In the genomic region with DNA sequence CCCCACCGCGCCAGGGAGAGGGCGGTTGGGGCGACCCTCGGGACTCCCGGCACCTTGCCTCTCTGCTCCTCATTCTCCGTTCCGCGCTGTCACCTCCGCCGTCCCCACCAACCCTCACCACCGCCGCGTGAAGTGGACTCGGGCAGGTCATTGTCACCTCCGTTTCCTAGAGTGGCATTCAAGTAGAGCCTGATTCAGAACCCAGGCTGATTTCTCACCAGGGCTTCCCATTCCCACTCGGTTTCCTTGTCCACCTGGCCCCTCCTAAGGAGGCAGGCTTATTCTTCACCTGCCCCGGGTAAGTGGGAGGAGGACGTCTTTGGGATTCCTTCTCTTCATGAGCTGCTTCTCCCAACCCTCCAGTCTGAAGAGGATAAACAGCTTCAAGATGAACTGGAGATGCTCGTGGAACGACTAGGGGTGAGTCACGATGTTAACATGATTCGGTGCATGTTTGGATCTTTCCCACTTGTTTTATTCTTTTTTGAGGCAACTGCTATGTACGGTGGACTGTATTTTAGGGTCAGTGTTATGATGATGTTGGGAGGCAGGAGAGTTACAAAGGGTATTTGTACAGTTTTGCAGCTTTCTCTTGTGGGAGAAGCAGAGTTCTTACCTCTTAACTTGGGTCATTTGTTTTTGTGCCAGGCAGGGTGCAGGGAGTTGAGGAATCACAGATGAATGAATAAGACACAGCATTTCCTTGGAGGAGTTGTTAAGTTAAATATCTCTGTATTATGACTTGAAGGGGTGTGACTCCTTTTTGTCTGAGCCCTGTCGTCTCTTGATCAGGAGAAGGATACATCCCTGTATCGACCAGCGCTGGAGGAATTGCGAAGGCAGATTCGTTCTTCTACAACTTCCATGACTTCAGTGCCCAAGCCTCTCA, we compare ENCODE assay signal across 8 cellular contexts. TPM values are rescaled to one million over a fixed set of nuclear protein-coding genes. Genes with fewer than 3 reads are reported as not detected.
A peak's percentile ranks its signal among the peaks of the same experiment; 100 is the strongest.
DNase-seq lines count a peak whose midpoint lies in the region; ATAC-seq lines count a peak whose summit lies in the region.

No MANE protein-coding gene starts in this region.

- no peak overlapping the region for H4K8ac ChIP-seq in mesendoderm (ENCODE audit: low read depth, low read length)

- H3K56ac ChIP-seq in mesendoderm (ENCODE audit: low read length), result peak overlapping the region; percentile 94

- in situ Hi-C loops in T47D (cut with HindIII; ENCODE audit: low pct_unique_long_range_greater_than_20kb, low sequenced_read_pairs), result no loop called here

- H4K5ac ChIP-seq in mesendoderm (ENCODE audit: low read length), result no peak overlapping the region

- H3K4me3 ChIP-seq in mesendoderm (ENCODE audit: low read length), result peak overlapping the region; percentile 99

- H2BK5ac ChIP-seq in mesendoderm (ENCODE audit: low read length), result no peak overlapping the region

- H3K36me3 ChIP-seq in KOPT-K1 (ENCODE audit: insufficient read depth, low read length) (peaks cover 47% of the 10 kb centered on the region), mesendoderm (ENCODE audit: control insufficient read depth, insufficient read depth, low read length) (peaks cover 25% of the 10 kb centered on the region)

- peak overlapping the region; percentile 94 for H3K9ac ChIP-seq in mesendoderm (ENCODE audit: low read length)

- peak overlapping the region; percentile 66 for H3K23ac ChIP-seq in mesendoderm (ENCODE audit: low read length)

- H3K4ac ChIP-seq in mesendoderm (ENCODE audit: low read depth, low read length), result no peak overlapping the region

- no peaks in the 10 kb centered on the region for H3K27me3 ChIP-seq in mesendoderm (ENCODE audit: insufficient read depth, low read length, poor library complexity)

- no peak overlapping the region for H2BK120ac ChIP-seq in mesendoderm (ENCODE audit: low read depth, low read length)

- H3K79me2 ChIP-seq in mesendoderm (ENCODE audit: control insufficient read depth, insufficient read depth, low read length), result peaks cover 20% of the 10 kb centered on the region

- H3K4me1 ChIP-seq in mesendoderm (ENCODE audit: control insufficient read depth, low read depth, low read length), result peaks cover 4% of the 10 kb centered on the region

- WGBS in mesendoderm (ENCODE audit: extremely low coverage, insufficient coverage, low lambda C conversion rate), result no CpG with 5 or more reads among the region's 29 CpGs

- peaks cover 25% of the 10 kb centered on the region for H3K79me1 ChIP-seq in mesendoderm (ENCODE audit: low read length)

- no peak for ATAC-seq in HG03469 (IDR thresholded peaks at IDR 0.05; ENCODE audit: unreplicated experiment)

- H2BK15ac ChIP-seq in mesendoderm (replicated peaks; ENCODE audit: low read depth), result no peak overlapping the region

- H3K27ac ChIP-seq in KOPT-K1 (ENCODE audit: low read depth, low read length, poor library complexity, severe bottlenecking) (peak overlapping the region; percentile 67), mesendoderm (ENCODE audit: low read depth, low read length) (no peak overlapping the region)

- H3K4me2 ChIP-seq in mesendoderm (ENCODE audit: low read length), result peak overlapping the region; percentile 84

- DNase-seq in EH (ENCODE audit: low read depth) (peak; percentile 71), T47D (ENCODE audit: low read depth in 1 of 2, low spot score in 1 of 2) (peak; percentile 10 to 48), mesendoderm (peak; percentile 38), NOMO-1 treated with dmso at 0.1 percent for 144 hours (lab: John Stamatoyannopoulos, UW; ENCODE audit: unreplicated experiment) (no peak), NCI-H2029 treated with DMSO at 0.1 percent for 48 hours (lab: John Stamatoyannopoulos, UW) (no peak), NCI-H524 (lab: John Stamatoyannopoulos, UW) (no peak)

- no peak overlapping the region for H3K18ac ChIP-seq in mesendoderm (ENCODE audit: low read length)

- H3K9me3 ChIP-seq in KOPT-K1 (ENCODE audit: insufficient read depth, low read length, poor library complexity, severe bottlenecking), result no peaks in the 10 kb centered on the region

- H2AK5ac ChIP-seq in mesendoderm (ENCODE audit: low read length), result no peak overlapping the region

RNA-seq across cellular contexts. Expression of gene PSMD2, which starts 0.7 kb away (rescaled TPM):
- polyA plus RNA-seq in mesendoderm (2013, experiment 1 of 2), result 152 TPM
- 152 TPM for polyA plus RNA-seq in mesendoderm (2013, experiment 2 of 2)

RNA-seq across cellular contexts. Expression of gene EIF4G1, which starts 14.7 kb away (rescaled TPM):
- polyA plus RNA-seq in mesendoderm (2013, experiment 1 of 2), result 364 TPM
- 356 TPM for polyA plus RNA-seq in mesendoderm (2013, experiment 2 of 2)

RNA-seq across cellular contexts. Expression of gene ECE2, which starts 23.9 kb away (rescaled TPM):
- 0.10 TPM for polyA plus RNA-seq in mesendoderm (2013, experiment 1 of 2)
- 0.20 TPM for polyA plus RNA-seq in mesendoderm (2013, experiment 2 of 2)

RNA-seq across cellular contexts. Expression of gene FAM131A, which starts 37.7 kb away (rescaled TPM):
- 4.8 TPM for polyA plus RNA-seq in mesendoderm (2013, experiment 1 of 2)
- polyA plus RNA-seq in mesendoderm (2013, experiment 2 of 2), result 5.1 TPM

RNA-seq across cellular contexts. Expression of gene CAMK2N2, which starts 38.4 kb away (rescaled TPM):
- 7.3 TPM for polyA plus RNA-seq in mesendoderm (2013, experiment 1 of 2)
- polyA plus RNA-seq in mesendoderm (2013, experiment 2 of 2), result 7.3 TPM

Comparison
In these comparisons a context has a peak if more than half of its experiments do, and no peak if none do; other contexts are left out.
1. DNase-seq: peak in EH (single experiment), T47D (2 of 2) and mesendoderm (single experiment); none in NOMO-1 treated with dmso at 0.1 percent for 144 hours (single experiment), NCI-H2029 treated with DMSO at 0.1 percent for 48 hours (single experiment) and NCI-H524 (0 of 2).